In genomic region chr10:45470098-45471012, GRCh38 we compare ENCODE assay signal across 8 cellular contexts.
DNase-seq lines count a peak whose midpoint lies in the region; ATAC-seq and TF ChIP-seq lines count a peak whose summit lies in the region.

No MANE protein-coding gene starts in this region.

- H3K4me2 ChIP-seq in neural progenitor cell, result no peak overlapping the region

- intact Hi-C loops in activated CD8-positive, alpha-beta T cell treated with anti-CD3 and anti-CD28 coated beads for 36 hours (cut with micrococcal nuclease), result no loop called here
- intact Hi-C loops in sciatic nerve (cut with DNase I), result no loop called here

- no peaks in the 10 kb centered on the region for H3K9me3 Mint-ChIP-seq in activated CD8-positive, alpha-beta T cell treated with anti-CD3 and anti-CD28 coated beads for 36 hours
- H3K9me3 Mint-ChIP-seq in neural progenitor cell, result no peaks in the 10 kb centered on the region

- no peaks in the 10 kb centered on the region for H3K36me3 ChIP-seq in suprapubic skin
- no peaks in the 10 kb centered on the region for H3K36me3 ChIP-seq in neural progenitor cell

- peak overlapping the region; percentile 78 for H3K27ac Mint-ChIP-seq in activated CD8-positive, alpha-beta T cell treated with anti-CD3 and anti-CD28 coated beads for 36 hours
- H3K27ac Mint-ChIP-seq in neural progenitor cell, result no peak overlapping the region

- H3K9ac ChIP-seq in neural progenitor cell, result no peak overlapping the region

- peak; percentile 72 for ATAC-seq in activated CD8-positive, alpha-beta T cell treated with anti-CD3 and anti-CD28 coated beads for 36 hours
- peak; percentile 68 for ATAC-seq in sciatic nerve

- no peaks in the 10 kb centered on the region for H3K36me3 Mint-ChIP-seq in activated CD8-positive, alpha-beta T cell treated with anti-CD3 and anti-CD28 coated beads for 36 hours (ENCODE audit: low read depth)
- no peaks in the 10 kb centered on the region for H3K36me3 Mint-ChIP-seq in neural progenitor cell

- H3K27me3 ChIP-seq in suprapubic skin (no peaks in the 10 kb centered on the region), neural progenitor cell (no peaks in the 10 kb centered on the region)

- WGBS in suprapubic skin, result 74% methylated on average over 10 of the region's 10 CpGs

- POLR2A ChIA-PET in activated CD8-positive, alpha-beta T cell treated with anti-CD3 and anti-CD28 coated beads for 36 hours (lab: Charles Lee), result no interaction called here

- H4K20me1 ChIP-seq in neural progenitor cell (ENCODE audit: low read depth), result no peaks in the 10 kb centered on the region

- CTCF ChIA-PET in activated CD8-positive, alpha-beta T cell treated with anti-CD3 and anti-CD28 coated beads for 36 hours (lab: Charles Lee), result no interaction called here

- peaks cover 6% of the 10 kb centered on the region for H3K79me2 ChIP-seq in neural progenitor cell (ENCODE audit: low read depth)

- peaks cover 26% of the 10 kb centered on the region for H3K4me1 Mint-ChIP-seq in activated CD8-positive, alpha-beta T cell treated with anti-CD3 and anti-CD28 coated beads for 36 hours (ENCODE audit: low read depth)
- H3K4me1 Mint-ChIP-seq in neural progenitor cell, result peaks cover 17% of the 10 kb centered on the region

- peak overlapping the region; percentile 1 for H3K4me3 Mint-ChIP-seq in activated CD8-positive, alpha-beta T cell treated with anti-CD3 and anti-CD28 coated beads for 36 hours
- H3K4me3 Mint-ChIP-seq in neural progenitor cell, result no peak overlapping the region

- TF ChIP-seq POLR2A in suprapubic skin (IDR thresholded peaks at IDR 0.05), result no peak

- no peak for TF ChIP-seq EP300 in suprapubic skin (IDR thresholded peaks at IDR 0.05)

- no peak overlapping the region for H2AFZ ChIP-seq in neural progenitor cell (replicated peaks)

- H3K27me3 Mint-ChIP-seq in activated CD8-positive, alpha-beta T cell treated with anti-CD3 and anti-CD28 coated beads for 36 hours, result no peaks in the 10 kb centered on the region
- peaks cover 2% of the 10 kb centered on the region for H3K27me3 Mint-ChIP-seq in neural progenitor cell (ENCODE audit: insufficient read depth, low read depth)

- H3K9me3 ChIP-seq in suprapubic skin (no peaks in the 10 kb centered on the region), neural progenitor cell (ENCODE audit: low read depth) (no peaks in the 10 kb centered on the region)

- H3K27ac ChIP-seq in suprapubic skin, result no peak overlapping the region
- H3K27ac ChIP-seq in neural progenitor cell, result no peak overlapping the region

- H3K4me1 ChIP-seq in suprapubic skin (peaks cover 12% of the 10 kb centered on the region), neural progenitor cell (peaks cover 30% of the 10 kb centered on the region)

- H3K4me3 ChIP-seq in suprapubic skin (no peak overlapping the region), neural progenitor cell (no peak overlapping the region)

- TF ChIP-seq CTCF in activated CD8-positive, alpha-beta T cell treated with anti-CD3 and anti-CD28 coated beads for 36 hours (IDR thresholded peaks at IDR 0.05), result no peak
- TF ChIP-seq CTCF in suprapubic skin (IDR thresholded peaks at IDR 0.05) (no peak), neural progenitor cell (IDR thresholded peaks at IDR 0.05) (no peak)

- DNase-seq in activated gamma-delta T cell treated with Interleukin-2 at 50 U/mL for 16 hours, result peak; percentile 41
- no peak for DNase-seq in activated gamma-delta T cell (lab: John Stamatoyannopoulos, UW)
- peak; percentile 78 for DNase-seq in activated CD8-positive, alpha-beta T cell treated with anti-CD3 and anti-CD28 coated beads for 36 hours
- peak; percentile 56 for DNase-seq in fibroblast of peridontal ligament (ENCODE audit: extremely low read depth)
- no peak for DNase-seq in sciatic nerve (ENCODE audit: low spot score)
- no peak for DNase-seq in suprapubic skin (ENCODE audit: low spot score in 2 of 2)
- no peak for DNase-seq in neural progenitor cell (ENCODE audit: low spot score)
- DNase-seq in GM03348 (ENCODE audit: low spot score), result no peak

- H3F3A ChIP-seq in neural progenitor cell (ENCODE audit: low read depth), result no peaks in the 10 kb centered on the region

Comparison
In these comparisons a context has a peak if more than half of its experiments do, and no peak if none do; other contexts are left out.
1. DNase-seq: peak in activated gamma-delta T cell treated with Interleukin-2 at 50 U/mL for 16 hours (single experiment), activated CD8-positive, alpha-beta T cell treated with anti-CD3 and anti-CD28 coated beads for 36 hours (single experiment) and fibroblast of peridontal ligament (single experiment); none in activated gamma-delta T cell (single experiment), sciatic nerve (single experiment), suprapubic skin (0 of 2), neural progenitor cell (single experiment) and GM03348 (single experiment).